ENCODE assay signal across 23 cellular contexts in genomic region chr7:16904086-16904485, GRCh38. TPM values are rescaled to one million over a fixed set of nuclear protein-coding genes. Genes with fewer than 3 reads are reported as not detected.
DNase-seq lines count a peak whose midpoint lies in the region; FAIRE-seq and TF ChIP-seq lines count a peak whose summit lies in the region.
"Had no signal": no experiment of that assay in that cellular context is flagged by ENCODE, and none has a peak within 500 bp of the region (broad histone marks: within the 10 kb centered on the region; RNA-seq: fewer than 3 reads in every experiment).

No MANE protein-coding gene starts in this region.

- H3K27me3 Mint-ChIP-seq in osteocyte (ENCODE audit: unreplicated experiment), result no peaks in the 10 kb centered on the region

- H3K4me3 Mint-ChIP-seq in osteocyte (ENCODE audit: unreplicated experiment), result no peak overlapping the region
- H3K4me3 Mint-ChIP-seq: B cell; CD4-positive, alpha-beta memory T cell; GM23338; HFFc6 had no signal

- H3K4me1 Mint-ChIP-seq in osteocyte (ENCODE audit: unreplicated experiment), result peaks cover 45% of the 10 kb centered on the region
- H3K4me1 Mint-ChIP-seq: B cell; CD4-positive, alpha-beta memory T cell had no signal

- peaks cover 4% of the 10 kb centered on the region for H3K36me3 Mint-ChIP-seq in osteocyte (ENCODE audit: unreplicated experiment)
- H3K36me3 Mint-ChIP-seq: CD4-positive, alpha-beta memory T cell had no signal

- intact Hi-C loops in tibial artery (cut with DNase I; ENCODE audit: low total_unique reads), result no loop called here

- no peaks in the 10 kb centered on the region for H3K4me1 ChIP-seq in tibial artery

- peak overlapping the region; percentile 87 for H3K27ac Mint-ChIP-seq in osteocyte (ENCODE audit: unreplicated experiment)
- H3K27ac Mint-ChIP-seq: B cell; CD4-positive, alpha-beta memory T cell; GM23338; HFFc6 had no signal

- peak; percentile 10 for DNase-seq in AG08395 (ENCODE audit: low spot score)
- DNase-seq in RCC 7860 (ENCODE audit: low spot score), result no peak
- DNase-seq in fibroblast of peridontal ligament (ENCODE audit: extremely low read depth), result peak; percentile 52
- no peak for DNase-seq in osteocyte (ENCODE audit: extremely low spot score, unreplicated experiment)
- DNase-seq in amniotic stem cell (lab: John Stamatoyannopoulos, UW), result no peak
- no peak for DNase-seq in cerebellar nuclear complex (lab: John Stamatoyannopoulos, UW)
- DNase-seq in tibial artery, result no peak
- no peak for DNase-seq in NCI-H82 (lab: John Stamatoyannopoulos, UW)
- DNase-seq: CD4-positive, alpha-beta memory T cell; DND-41; GF-D8; HFFc6; NCI-H1092; NCI-H1694; NCI-H345; PC-3; SK-N-SH had no signal

- no peak overlapping the region for H3K4me3 ChIP-seq in tibial artery
- H3K4me3 ChIP-seq: GM23338 had no signal

- FAIRE-seq in RCC 7860 (lab: Jason Lieb, UNC), result peak; percentile 10
- FAIRE-seq: D721Med had no signal

- H3K9me3 Mint-ChIP-seq in osteocyte (ENCODE audit: unreplicated experiment), result peaks cover 15% of the 10 kb centered on the region
- H3K9me3 Mint-ChIP-seq: GM23338, HFFc6 had no signal

- H3K27ac ChIP-seq in tibial artery, result no peak overlapping the region
- H3K27ac ChIP-seq: KMS-11 had no signal

- H3K27me3 ChIP-seq in tibial artery, result no peaks in the 10 kb centered on the region

- TF ChIP-seq CTCF in osteocyte (IDR thresholded peaks at IDR 0.05) (no peak), tibial artery (IDR thresholded peaks at IDR 0.05) (no peak)

- H3K36me3 ChIP-seq in tibial artery, result no peaks in the 10 kb centered on the region

- H3K9me3 ChIP-seq in tibial artery, result no peaks in the 10 kb centered on the region
- H3K9me3 ChIP-seq: SK-N-SH had no signal

RNA-seq across cellular contexts. Expression of gene AGR3, which starts 22.3 kb away (rescaled TPM):
- not detected in 2 replicates for total RNA-seq in osteocyte
- total RNA-seq: A172; B cell; CD4-positive, alpha-beta memory T cell; GM23338; HFFc6; MCF 10A; PC-3 had no signal

Comparison
In these comparisons a context has a peak if more than half of its experiments do, and no peak if none do; other contexts are left out.
1. DNase-seq: peak in AG08395 (single experiment) and fibroblast of peridontal ligament (single experiment); none in RCC 7860 (single experiment), osteocyte (single experiment), amniotic stem cell (single experiment), cerebellar nuclear complex (0 of 2), tibial artery (0 of 2) and NCI-H82 (single experiment).